9 cellular contexts compared by ENCODE assay signal in the genomic region with DNA sequence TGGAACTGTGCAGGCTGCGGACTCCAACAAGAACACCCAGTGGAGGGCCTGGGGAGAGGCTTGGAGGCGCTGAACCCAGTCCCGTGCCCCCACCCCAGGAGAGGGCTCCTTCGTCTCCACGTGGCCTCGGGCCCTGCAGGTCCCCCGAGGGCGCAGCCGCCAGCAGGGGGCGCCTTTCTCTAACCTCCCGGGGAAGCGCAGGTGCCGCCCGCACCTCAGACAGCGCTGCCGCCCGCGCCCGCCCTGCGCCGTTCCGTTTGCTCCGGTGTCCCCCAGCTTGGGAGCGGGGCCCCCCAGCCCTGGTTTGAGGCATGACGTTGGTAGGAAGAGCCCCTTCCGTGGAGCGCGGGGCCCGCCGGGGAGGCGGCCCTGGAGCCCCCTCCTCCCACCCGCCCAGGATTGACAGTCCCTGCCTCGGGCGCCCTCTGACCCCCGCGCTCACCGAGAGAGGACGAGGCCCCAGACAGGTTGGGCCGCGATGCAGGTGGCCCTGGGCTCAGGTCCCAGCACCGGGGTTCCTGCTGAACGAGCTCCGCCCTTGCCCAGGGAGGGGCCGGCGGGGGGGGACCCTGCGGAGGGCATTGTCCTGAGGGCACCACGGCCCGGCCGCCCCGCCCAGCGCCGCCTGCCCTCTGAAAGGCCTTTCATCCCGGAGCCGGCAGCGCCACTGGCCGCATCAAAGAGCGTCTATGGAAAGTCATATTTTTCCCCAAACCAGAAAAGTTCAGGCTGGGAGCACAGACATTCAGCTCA. TPM values are rescaled to one million over a fixed set of nuclear protein-coding genes. Genes with fewer than 3 reads are reported as not detected.
DNase-seq lines count a peak whose midpoint lies in the region; ATAC-seq and TF ChIP-seq lines count a peak whose summit lies in the region.
"Had no signal": no experiment of that assay in that cellular context is flagged by ENCODE, and none has a peak within 500 bp of the region (broad histone marks: within the 10 kb centered on the region; RNA-seq: fewer than 3 reads in every experiment).

No MANE protein-coding gene starts in this region.

- dilution Hi-C loops in mammary epithelial cell (cut with HindIII; ENCODE audit: low sequenced_read_pairs), result no loop called here

- H4K20me1 ChIP-seq in mammary epithelial cell (ENCODE audit: insufficient read depth, low read length), result no peaks in the 10 kb centered on the region

- no peaks in the 10 kb centered on the region for H3K79me2 ChIP-seq in mammary epithelial cell (ENCODE audit: insufficient read depth, low read length)

- no peak overlapping the region for H3K4me3 Mint-ChIP-seq in WTC11
- H3K4me3 Mint-ChIP-seq: dendritic cell treated with granulocyte-macrophage colony-stimulating factor and Interleukin-4, amounts not matched to agents 40 ng/mL and 50 ng/mL, for 4 days had no signal

- no peaks in the 10 kb centered on the region for H3K9me3 ChIP-seq in MG63
- H3K9me3 ChIP-seq in mammary epithelial cell (replicated peaks; ENCODE audit: insufficient read depth, low read length), result no peaks in the 10 kb centered on the region

- WGBS in mammary epithelial cell (ENCODE audit: low coverage, missing lambda C conversion rate), result 2% methylated on average over 11 of the region's 57 CpGs

- peak overlapping the region; percentile 93 for H3K4me2 ChIP-seq in mammary epithelial cell (ENCODE audit: insufficient read depth, low read depth, low read length)

- H3K4me1 ChIP-seq in mammary epithelial cell (ENCODE audit: insufficient read depth, low read length), result peaks cover 15% of the 10 kb centered on the region

- no peaks in the 10 kb centered on the region for H3K36me3 ChIP-seq in MG63
- no peaks in the 10 kb centered on the region for H3K36me3 ChIP-seq in mammary epithelial cell (ENCODE audit: insufficient read depth, low read length)

- H3K4me1 Mint-ChIP-seq in WTC11, result 0 out of 2 replicates have a peak, but pooled peaks cover 3% of the 10 kb centered on the region

- CTCF ChIA-PET in WTC11 (lab: Charles Lee), result interaction anchor here (0.7 to 1.4 kb wide), 9 partner anchors 11 to 464 kb away, joined by 3 to 7 read pairs (median 3); no protein-coding TSS in a partner anchor
- CTCF ChIA-PET in mammary epithelial cell (lab: Charles Lee; ENCODE audit: low non-redundant PET), result interaction anchor here (0.6 to 0.9 kb wide), 5 partner anchors 157 to 280 kb away, joined by 3 to 24 read pairs (median 5); no protein-coding TSS in a partner anchor

- intact Hi-C loops in mammary epithelial cell (cut with micrococcal nuclease), result loop anchor here (1.0 to 5.0 kb wide), 7 partner anchors 36 to 441 kb away; no protein-coding TSS in a partner anchor

- POLR2A ChIA-PET in WTC11 (lab: Charles Lee), result no interaction called here

- peak overlapping the region; percentile 69 for H2AFZ ChIP-seq in mammary epithelial cell (ENCODE audit: low read depth, low read length)

- peaks cover 16% of the 10 kb centered on the region for H3K9me3 Mint-ChIP-seq in WTC11

- H3K4me3 ChIP-seq in MG63 (peak overlapping the region; percentile 28), mammary epithelial cell (replicated peaks in 1 of 3; ENCODE audit: insufficient read depth in 1 of 3, low read depth in 2 of 3, low read length in 3 of 3) (peak overlapping the region; percentile 28 to 40 (median 28))

- TF ChIP-seq CTCF in WTC11 (IDR thresholded peaks at IDR 0.05) (peak; percentile 93), mammary epithelial cell (conservative IDR thresholded peaks at IDR 0.05 in 1 of 2, IDR thresholded peaks at IDR 0.05 in 1 of 2; ENCODE audit: extremely low read depth in 1 of 2, insufficient read depth in 1 of 2, low read depth in 1 of 2, low read length in 2 of 2) (peak; percentile 42 to 92)

- DNase-seq in DMS153 (lab: John Stamatoyannopoulos, UW) (peak; percentile 62), MG63 (peak; percentile 63), WTC11 (ENCODE audit: low spot score) (peak; percentile 92), mammary epithelial cell (peak; percentile 38), islet precursor cell (peak; percentile 82)
- peak; percentile 81 to 88 (median 87) for DNase-seq in stimulated activated CD4-positive, alpha-beta T cell treated with anti-CD3 and anti-CD28 coated beads, Interleukin-12 subunit alpha, Interleukin-12 subunit beta, amount 100 ng/mL, for 48 hours (ENCODE audit: low read depth in 2 of 3, low spot score in 1 of 3)

- H3K27ac ChIP-seq in mammary epithelial cell (ENCODE audit: insufficient read depth, low read depth, low read length), result no peak overlapping the region

- H3K27ac Mint-ChIP-seq in WTC11, result no peak overlapping the region
- H3K27ac Mint-ChIP-seq: dendritic cell treated with granulocyte-macrophage colony-stimulating factor and Interleukin-4, amounts not matched to agents 40 ng/mL and 50 ng/mL, for 4 days had no signal

- no TSS peak for BruUV-seq in mammary epithelial cell (replicated peaks; lab: Mats Ljungman, UMichigan)

- H3K9ac ChIP-seq in mammary epithelial cell (ENCODE audit: insufficient read depth, low read length), result no peak overlapping the region

- in situ Hi-C loops in mammary epithelial cell (cut with MboI; ENCODE audit: low sequenced_read_pairs in 2 of 2), result loop anchor here in 1 of 2 donors (10.0 kb wide), 2 partner anchors 182 to 312 kb away; partner anchors contain the start of gene PDGFA

- no peaks in the 10 kb centered on the region for H3K27me3 ChIP-seq in MG63
- peaks cover 2% of the 10 kb centered on the region for H3K27me3 ChIP-seq in mammary epithelial cell (ENCODE audit: insufficient read depth, low read length)

- ATAC-seq in WTC11 (peak; percentile 92), HG02884 (IDR thresholded peaks at IDR 0.05; ENCODE audit: unreplicated experiment) (no peak), HG02798 (IDR thresholded peaks at IDR 0.05; ENCODE audit: poor library complexity, unreplicated experiment) (no peak)

- H3K27me3 Mint-ChIP-seq in WTC11 (ENCODE audit: low read depth), result peaks cover 7% of the 10 kb centered on the region

- peaks cover 11% of the 10 kb centered on the region for H3K36me3 Mint-ChIP-seq in WTC11

TF ChIP-seq in WTC11, 78 proteins besides CTCF, POLR2A, EP300 and RAD21 (continues in another document):
- TF ChIP-seq ZNF219 (CRISPR knock-in tag; IDR thresholded peaks at IDR 0.05; ENCODE audit: borderline replicate concordance) (no peak), ETV6 (CRISPR knock-in tag; IDR thresholded peaks at IDR 0.05) (peak; percentile 90), JUN (CRISPR knock-in tag; IDR thresholded peaks at IDR 0.05) (no peak), MYBL2 (CRISPR knock-in tag; IDR thresholded peaks at IDR 0.05) (peak; percentile 82; the same call in 1 of the 2 replicates)
- TF ChIP-seq, protein P1, sequence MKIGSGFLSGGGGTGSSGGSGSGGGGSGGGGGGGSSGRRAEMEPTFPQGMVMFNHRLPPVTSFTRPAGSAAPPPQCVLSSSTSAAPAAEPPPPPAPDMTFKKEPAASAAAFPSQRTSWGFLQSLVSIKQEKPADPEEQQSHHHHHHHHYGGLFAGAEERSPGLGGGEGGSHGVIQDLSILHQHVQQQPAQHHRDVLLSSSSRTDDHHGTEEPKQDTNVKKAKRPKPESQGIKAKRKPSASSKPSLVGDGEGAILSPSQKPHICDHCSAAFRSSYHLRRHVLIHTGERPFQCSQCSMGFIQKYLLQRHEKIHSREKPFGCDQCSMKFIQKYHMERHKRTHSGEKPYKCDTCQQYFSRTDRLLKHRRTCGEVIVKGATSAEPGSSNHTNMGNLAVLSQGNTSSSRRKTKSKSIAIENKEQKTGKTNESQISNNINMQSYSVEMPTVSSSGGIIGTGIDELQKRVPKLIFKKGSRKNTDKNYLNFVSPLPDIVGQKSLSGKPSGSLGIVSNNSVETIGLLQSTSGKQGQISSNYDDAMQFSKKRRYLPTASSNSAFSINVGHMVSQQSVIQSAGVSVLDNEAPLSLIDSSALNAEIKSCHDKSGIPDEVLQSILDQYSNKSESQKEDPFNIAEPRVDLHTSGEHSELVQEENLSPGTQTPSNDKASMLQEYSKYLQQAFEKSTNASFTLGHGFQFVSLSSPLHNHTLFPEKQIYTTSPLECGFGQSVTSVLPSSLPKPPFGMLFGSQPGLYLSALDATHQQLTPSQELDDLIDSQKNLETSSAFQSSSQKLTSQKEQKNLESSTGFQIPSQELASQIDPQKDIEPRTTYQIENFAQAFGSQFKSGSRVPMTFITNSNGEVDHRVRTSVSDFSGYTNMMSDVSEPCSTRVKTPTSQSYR (CRISPR knock-in tag; IDR thresholded peaks at IDR 0.05), result no peak
- TF ChIP-seq, protein P2, sequence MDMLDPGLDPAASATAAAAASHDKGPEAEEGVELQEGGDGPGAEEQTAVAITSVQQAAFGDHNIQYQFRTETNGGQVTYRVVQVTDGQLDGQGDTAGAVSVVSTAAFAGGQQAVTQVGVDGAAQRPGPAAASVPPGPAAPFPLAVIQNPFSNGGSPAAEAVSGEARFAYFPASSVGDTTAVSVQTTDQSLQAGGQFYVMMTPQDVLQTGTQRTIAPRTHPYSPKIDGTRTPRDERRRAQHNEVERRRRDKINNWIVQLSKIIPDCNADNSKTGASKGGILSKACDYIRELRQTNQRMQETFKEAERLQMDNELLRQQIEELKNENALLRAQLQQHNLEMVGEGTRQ (CRISPR knock-in tag; IDR thresholded peaks at IDR 0.05), result peak; percentile 77
- TF ChIP-seq, protein P3, sequence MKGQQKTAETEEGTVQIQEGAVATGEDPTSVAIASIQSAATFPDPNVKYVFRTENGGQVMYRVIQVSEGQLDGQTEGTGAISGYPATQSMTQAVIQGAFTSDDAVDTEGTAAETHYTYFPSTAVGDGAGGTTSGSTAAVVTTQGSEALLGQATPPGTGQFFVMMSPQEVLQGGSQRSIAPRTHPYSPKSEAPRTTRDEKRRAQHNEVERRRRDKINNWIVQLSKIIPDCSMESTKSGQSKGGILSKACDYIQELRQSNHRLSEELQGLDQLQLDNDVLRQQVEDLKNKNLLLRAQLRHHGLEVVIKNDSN (CRISPR knock-in tag; IDR thresholded peaks at IDR 0.05), result peak; percentile 65; the same call in 1 of the 2 replicates

RNA-seq across cellular contexts. Expression of gene FOXL3, which starts 42.9 kb away (rescaled TPM):
- not detected in 2 replicates for total RNA-seq in MG63 (2014; rRNA removed; shearing (Covaris generic); ENCODE audit: low replicate concordance)
- total RNA-seq in WTC11 (2021), result not detected in 3 replicates
- total RNA-seq in mammary epithelial cell, result not detected
- polyA plus RNA-seq in mammary epithelial cell, result not detected
- not detected for polyA minus RNA-seq in mammary epithelial cell

Comparison
In these comparisons a context has a peak if more than half of its experiments do, and no peak if none do; other contexts are left out.
1. DNase-seq: peak in every context shown above with its lines; median percentile 92 in WTC11; 87 in stimulated activated CD4-positive, alpha-beta T cell treated with anti-CD3 and anti-CD28 coated beads, Interleukin-12 subunit alpha, Interleukin-12 subunit beta, amount 100 ng/mL, for 48 hours; 82 in islet precursor cell; 63 in MG63; 62 in DMS153; 38 in mammary epithelial cell.